ENCODE assay signal across 8 cellular contexts in genomic region chr2:102355526-102356380, GRCh38. TPM values are rescaled to one million over a fixed set of nuclear protein-coding genes. Genes with fewer than 3 reads are reported as not detected.
DNase-seq lines count a peak whose midpoint lies in the region; ATAC-seq lines count a peak whose summit lies in the region.

TSS of gene IL18R1 (plus strand) at chr2:102355796. CDS start at chr2:102362661, 6,865 bp downstream.

- ATAC-seq in GM18858 (IDR thresholded peaks at IDR 0.05; ENCODE audit: unreplicated experiment): peak; percentile 87
- ATAC-seq in HG03097 (IDR thresholded peaks at IDR 0.05; ENCODE audit: low FRiP score, unreplicated experiment): peak; percentile 93
- peak; percentile 93 for ATAC-seq in activated CD8-positive, alpha-beta memory T cell treated with anti-CD3 and anti-CD28 coated beads, Interleukin-2, amount 10 ng/mL, durations not matched to agents 7 days and 5 days

- H3K9me3 Mint-ChIP-seq in activated CD8-positive, alpha-beta memory T cell treated with anti-CD3 and anti-CD28 coated beads, Interleukin-2, amount 10 ng/mL, durations not matched to agents 7 days and 5 days (ENCODE audit: low read depth): no peaks in the 10 kb centered on the region

- CTCF ChIA-PET in activated CD8-positive, alpha-beta memory T cell treated with anti-CD3 and anti-CD28 coated beads, Interleukin-2, amount 10 ng/mL, durations not matched to agents 7 days and 5 days (lab: Charles Lee): interaction anchor here (0.7 to 3.7 kb wide), 46 partner anchors 10 to 356 kb away, joined by 3 to 35 read pairs (median 4); no protein-coding TSS in a partner anchor

- peak within 1 kb of the TSS; percentile 92 for H3K27ac Mint-ChIP-seq in activated CD8-positive, alpha-beta memory T cell treated with anti-CD3 and anti-CD28 coated beads, Interleukin-2, amount 10 ng/mL, durations not matched to agents 7 days and 5 days

- peaks cover 38% of the 10 kb centered on the region for H3K4me1 Mint-ChIP-seq in activated CD8-positive, alpha-beta memory T cell treated with anti-CD3 and anti-CD28 coated beads, Interleukin-2, amount 10 ng/mL, durations not matched to agents 7 days and 5 days

- peaks cover 4% of the 10 kb centered on the region for H3K27me3 Mint-ChIP-seq in activated CD8-positive, alpha-beta memory T cell treated with anti-CD3 and anti-CD28 coated beads, Interleukin-2, amount 10 ng/mL, durations not matched to agents 7 days and 5 days

- peaks cover 14% of the 10 kb centered on the region for H3K36me3 Mint-ChIP-seq in activated CD8-positive, alpha-beta memory T cell treated with anti-CD3 and anti-CD28 coated beads, Interleukin-2, amount 10 ng/mL, durations not matched to agents 7 days and 5 days

- peak within 1 kb of the TSS; percentile 98 for H3K4me3 Mint-ChIP-seq in activated CD8-positive, alpha-beta memory T cell treated with anti-CD3 and anti-CD28 coated beads, Interleukin-2, amount 10 ng/mL, durations not matched to agents 7 days and 5 days

- DNase-seq in AG20443 (ENCODE audit: low spot score) (peak; percentile 94), NCI-H82 treated with DMSO at 0.1 percent for 48 hours (lab: John Stamatoyannopoulos, UW; ENCODE audit: unreplicated experiment) (peak; percentile 2), epidermal melanocyte (ENCODE audit: insufficient read length, low spot score) (peak; percentile 26), mucosa of gallbladder (ENCODE audit: low spot score) (peak; percentile 71)
- DNase-seq in activated CD8-positive, alpha-beta memory T cell treated with anti-CD3 and anti-CD28 coated beads, Interleukin-2, amount 10 ng/mL, durations not matched to agents 7 days and 5 days: peak; percentile 78
- DNase-seq in stimulated activated CD8-positive, alpha-beta memory T cell treated with anti-CD3 and anti-CD28 coated beads, Interleukin-4, amount 100 ng/mL, for 1 hour (ENCODE audit: low read depth in 2 of 2, low spot score in 1 of 2): peak; percentile 33 to 44

RNA-seq across cellular contexts. Expression of gene IL18R1, which starts in this region (rescaled TPM):
- total RNA-seq in activated CD8-positive, alpha-beta memory T cell treated with anti-CD3 and anti-CD28 coated beads, Interleukin-2, amount 10 ng/mL, durations not matched to agents 7 days and 5 days: 10 to 100 TPM; 19.8 to 25.9 TPM
- total RNA-seq in mucosa of gallbladder: 6.2 TPM

Comparison
In these comparisons a context has a peak if more than half of its experiments do, and no peak if none do; other contexts are left out.
1. Peak in every context shown above with its lines: DNase-seq and ATAC-seq.
2. DNase-seq: peak in every context shown above with its lines; median percentile 94 in AG20443; 78 in activated CD8-positive, alpha-beta memory T cell treated with anti-CD3 and anti-CD28 coated beads, Interleukin-2, amount 10 ng/mL, durations not matched to agents 7 days and 5 days; 71 in mucosa of gallbladder; 38 in stimulated activated CD8-positive, alpha-beta memory T cell treated with anti-CD3 and anti-CD28 coated beads, Interleukin-4, amount 100 ng/mL, for 1 hour; 26 in epidermal melanocyte; 2 in NCI-H82 treated with DMSO at 0.1 percent for 48 hours.